In genomic region chr2:111626862-111627163, GRCh38 we compare ENCODE assay signal across 24 cellular contexts.
"Had no signal": no experiment of that assay in that cellular context is flagged by ENCODE, and none has a peak within 500 bp of the region (broad histone marks: within the 10 kb centered on the region; RNA-seq: fewer than 3 reads in every experiment).

No MANE protein-coding gene starts in this region.

- H3K36me3 ChIP-seq: breast epithelium, colonic mucosa, esophagus muscularis mucosa, left lung, ovary, prostate gland, thyroid gland, WERI-Rb-1 had no signal

- H3K27me3 ChIP-seq: breast epithelium, colonic mucosa, esophagus muscularis mucosa, hepatocyte, left lung, ovary, thyroid gland had no signal

- ATAC-seq: naive thymus-derived CD8-positive, alpha-beta T cell had no signal

- DNase-seq: activated CD4-positive, alpha-beta T cell treated with anti-CD3 and anti-CD28 coated beads, Interleukin-2, amount 50 U/mL, for 4 hours; activated CD4-positive, CD25-positive, alpha-beta regulatory T cell treated with anti-CD3 and anti-CD28 coated beads, Interleukin-2, amount 50 U/mL, for 72 hours; activated gamma-delta T cell; amniotic stem cell; colonic mucosa; dorsolateral prefrontal cortex; effector memory CD8-positive, alpha-beta T cell; glutamatergic neuron; kidney glomerular epithelial cell; left lung; naive thymus-derived CD8-positive, alpha-beta T cell; ovary; stimulated activated CD4-positive, alpha-beta T cell treated with anti-CD3 and anti-CD28 coated beads, Interleukin-2, amount 100 ng/mL, for 48 hours; stimulated activated naive CD4-positive, alpha-beta T cell treated with Interleukin-2 at 50 U/mL for 16 hours; substantia nigra; SW 1271; thyroid gland; WERI-Rb-1 had no signal

- H3K4me3 Mint-ChIP-seq: effector memory CD8-positive, alpha-beta T cell; naive thymus-derived CD8-positive, alpha-beta T cell had no signal

- H3K4me3 ChIP-seq: breast epithelium, colonic mucosa, dorsolateral prefrontal cortex, esophagus muscularis mucosa, hepatocyte, left lung, lung, ovary, prostate gland, SK-N-MC, thyroid gland had no signal

- H3K9me3 ChIP-seq: colonic mucosa, ovary, prostate gland, thyroid gland had no signal

- H3K27ac ChIP-seq: breast epithelium, colonic mucosa, dorsolateral prefrontal cortex, esophagus muscularis mucosa, hepatocyte, left lung, ovary, prostate gland, SK-N-MC, WERI-Rb-1 had no signal

- H3K4me1 ChIP-seq: breast epithelium, colonic mucosa, esophagus muscularis mucosa, prostate gland had no signal

- H3K27me3 Mint-ChIP-seq: effector memory CD8-positive, alpha-beta T cell had no signal

- H3K27ac Mint-ChIP-seq: effector memory CD8-positive, alpha-beta T cell; naive thymus-derived CD8-positive, alpha-beta T cell had no signal
